Comparison of ENCODE assay signal across 8 cellular contexts in the genomic region with DNA sequence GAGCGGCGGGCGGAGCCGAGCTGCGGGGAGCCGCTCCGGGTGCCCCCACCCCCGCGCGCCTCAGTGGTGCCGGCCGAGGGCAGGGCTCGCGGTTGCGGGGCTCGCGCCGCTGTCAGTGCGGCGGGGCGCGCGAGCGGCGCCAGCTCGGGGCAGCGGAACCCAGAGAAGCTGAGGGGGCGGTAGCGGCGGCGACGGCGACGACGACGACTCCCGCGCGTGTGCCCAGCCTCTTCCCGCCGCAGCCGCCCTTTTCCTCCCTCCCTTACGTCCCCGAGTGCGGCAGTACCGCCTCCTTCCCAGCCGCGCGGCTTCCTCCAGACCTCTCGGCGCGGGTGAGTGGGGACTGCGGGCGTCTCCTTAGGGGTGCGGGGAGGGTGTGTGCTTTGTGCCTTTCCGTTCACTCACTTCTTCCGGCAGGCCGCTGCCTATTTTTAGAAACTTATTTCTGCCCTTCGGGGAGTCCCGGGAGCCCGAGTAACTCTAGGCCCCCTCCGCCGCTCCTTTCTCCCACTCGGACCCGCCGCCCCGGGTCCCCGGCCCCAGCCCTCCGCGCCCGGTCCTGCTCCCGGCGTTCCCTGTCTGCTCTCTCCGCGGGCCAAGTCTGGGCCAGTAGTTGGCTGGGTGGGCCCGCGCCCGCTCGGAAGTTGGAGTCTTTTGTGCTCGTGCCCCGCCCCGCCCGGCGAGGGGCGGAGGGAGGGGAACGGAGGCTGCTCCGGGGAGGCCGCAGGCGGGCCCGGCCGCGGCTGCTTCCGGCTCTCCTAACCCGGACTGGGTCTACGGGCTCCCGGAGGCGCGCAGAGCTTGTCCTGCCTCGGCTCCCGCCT. TPM values are rescaled to one million over a fixed set of nuclear protein-coding genes. Genes with fewer than 3 reads are reported as not detected.
DNase-seq lines count a peak whose midpoint lies in the region; ATAC-seq and TF ChIP-seq lines count a peak whose summit lies in the region.

Gene RALY, plus strand, starts transcription at position 112 of the 824 bp plus-strand sequence. CDS start 78,164 bp downstream, outside the sequence.

- CTCF ChIA-PET in BJ (lab: Yijun Ruan, JAX) = interaction anchor here (0.5 to 1.3 kb wide), 6 partner anchors 26 to 136 kb away, joined by 3 to 13 read pairs (median 4); no protein-coding TSS in a partner anchor

- peak within 1 kb of the TSS; percentile 85 for H3K4me3 ChIP-seq in BJ (ENCODE audit: low read depth, low read length)
- peak within 1 kb of the TSS; percentile 63 to 85 for H3K4me3 ChIP-seq in duodenal mucosa (ENCODE audit: low read depth in 1 of 2, low read length in 2 of 2)
- H3K4me3 ChIP-seq in lower lobe of right lung = peak within 1 kb of the TSS; percentile 94

- H3K9me3 ChIP-seq in duodenal mucosa (ENCODE audit: control insufficient read depth in 1 of 2, low read length in 2 of 2) (no peaks in the 10 kb centered on the region), lower lobe of right lung (no peaks in the 10 kb centered on the region)

- H3K9ac ChIP-seq in duodenal mucosa (ENCODE audit: low read depth in 1 of 2, low read length in 2 of 2) = peak within 1 kb of the TSS; percentile 74 to 80

- intact Hi-C loops in lower lobe of right lung (cut with DNase I) = no loop called here

- H3K27ac ChIP-seq in duodenal mucosa (ENCODE audit: low read depth, low read length) = peak within 1 kb of the TSS; percentile 96
- peak within 1 kb of the TSS; percentile 98 for H3K27ac ChIP-seq in lower lobe of right lung

- peak; percentile 57 for ATAC-seq in HG03439 (IDR thresholded peaks at IDR 0.05; ENCODE audit: unreplicated experiment)
- ATAC-seq in lower lobe of right lung = peak; percentile 78 to 79

- DNase-seq in BJ (ENCODE audit: low read depth) = no peak
- peak; percentile 81 for DNase-seq in GM19238 (ENCODE audit: insufficient read length, low spot score)
- peak; percentile 72 for DNase-seq in NCI-H526 treated with DMSO at 0.1 percent for 48 hours (lab: John Stamatoyannopoulos, UW)
- DNase-seq in activated CD4-positive, alpha-beta T cell treated with anti-CD3 and anti-CD28 coated beads, Interleukin-2, amount 50 U/mL, for 48 hours = peak; percentile 77 to 82
- DNase-seq in lower lobe of right lung = peak; percentile 92
- peak; percentile 57 to 80 (median 59) for DNase-seq in stimulated activated CD4-positive, alpha-beta T cell treated with anti-CD3 and anti-CD28 coated beads, TNF-alpha, amount 100 ng/mL, for 24 hours (ENCODE audit: low read depth in 3 of 3)

- H3K4me1 ChIP-seq in duodenal mucosa (ENCODE audit: control insufficient read depth in 1 of 2, insufficient read depth in 2 of 2, low read length in 2 of 2) (peaks cover 47 to 49% of the 10 kb centered on the region in 2 donors), lower lobe of right lung (peaks cover 60% of the 10 kb centered on the region)

- H3K27me3 ChIP-seq in BJ (ENCODE audit: control insufficient read depth, insufficient read depth, low read length) (no peaks in the 10 kb centered on the region), duodenal mucosa (ENCODE audit: control insufficient read depth in 1 of 2, insufficient read depth in 2 of 2, low read length in 2 of 2) (no peaks in the 10 kb centered on the region), lower lobe of right lung (ENCODE audit: low read depth) (no peaks in the 10 kb centered on the region)

- H3K36me3 ChIP-seq in BJ (ENCODE audit: control insufficient read depth, insufficient read depth, low read length) (no peaks in the 10 kb centered on the region), duodenal mucosa (ENCODE audit: control insufficient read depth in 1 of 2, insufficient read depth in 2 of 2, low read length in 2 of 2) (no peaks in the 10 kb centered on the region), lower lobe of right lung (no peaks in the 10 kb centered on the region)

- POLR2A ChIA-PET in BJ (lab: Charles Lee) = interaction anchor here (0.5 to 0.8 kb wide), 9 partner anchors 29 to 199 kb away, joined by 3 to 10 read pairs (median 5); partner anchors contain the start of gene EIF2S2

- no peak for TF ChIP-seq CTCF in BJ (IDR thresholded peaks at IDR 0.05; ENCODE audit: insufficient read depth, low read depth, low read length)
- no peak for TF ChIP-seq CTCF in lower lobe of right lung (IDR thresholded peaks at IDR 0.05)

RNA-seq across cellular contexts. Expression of gene RALY, which starts in this region (rescaled TPM):
- 93.6 and 144 TPM in 2 replicates for polyA plus RNA-seq in BJ (2011; rRNA removed)
- 69.1 and 84.8 TPM in 2 replicates for polyA minus RNA-seq in BJ (2011; rRNA and poly(A)+ RNA removed)
- 124 TPM for total RNA-seq in lower lobe of right lung
